ENCODE assay signal across 1 cellular context in the genomic region with DNA sequence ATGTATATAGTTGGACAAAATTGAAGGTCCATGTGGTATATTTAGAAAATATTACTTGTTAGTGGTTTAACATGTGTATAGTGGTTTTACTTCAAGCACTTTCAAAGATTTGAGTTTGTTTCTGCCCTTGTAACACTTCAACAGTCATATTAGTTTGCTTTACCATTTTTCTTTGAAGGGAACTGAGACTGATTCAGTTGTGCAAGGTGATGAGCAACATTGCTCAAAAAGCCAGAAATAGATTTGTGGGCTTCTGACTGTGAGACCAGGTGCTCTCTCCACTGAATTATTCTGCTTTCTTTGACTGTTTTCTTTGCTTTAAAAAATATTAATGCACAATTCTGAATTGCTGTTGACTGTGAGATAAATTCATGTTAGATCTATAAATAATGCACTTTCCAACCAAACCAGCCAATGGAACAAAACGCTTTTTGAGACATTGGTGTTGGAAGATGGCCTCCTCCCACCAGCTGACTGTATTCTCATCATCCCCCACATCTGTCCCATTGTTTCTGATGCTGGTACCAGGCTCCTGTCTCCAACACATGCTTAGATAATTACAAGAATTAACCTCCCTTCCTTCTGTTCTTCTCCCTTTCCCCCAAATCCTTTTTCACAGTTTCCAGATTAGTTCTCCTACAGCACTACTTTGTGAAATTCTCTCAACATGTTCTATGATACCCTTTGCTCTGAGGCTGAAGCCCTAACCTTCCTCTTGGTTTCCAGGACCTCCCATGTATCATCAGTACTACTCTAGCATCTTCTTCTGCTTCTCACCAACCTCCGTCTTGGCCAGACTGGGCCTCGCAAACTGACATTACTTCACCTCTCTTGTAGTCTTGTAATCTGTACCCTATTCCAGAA.
TF ChIP-seq lines count a peak whose summit lies in the region.

No MANE protein-coding gene starts in this region.

TF ChIP-seq in H1, 55 proteins besides CTCF, POLR2A, EP300 and RAD21 (continued from another document):
- TF ChIP-seq HDAC6 (IDR thresholded peaks at IDR 0.05; ENCODE audit: low read depth, low read length) (no peak), SP4 (IDR thresholded peaks at IDR 0.05; ENCODE audit: low read length) (no peak), CBX5 (IDR thresholded peaks at IDR 0.05; ENCODE audit: low read depth, low read length) (no peak), FOSL1 (IDR thresholded peaks at IDR 0.05; ENCODE audit: insufficient read depth, low read depth, low read length) (no peak)
